8 cellular contexts compared by ENCODE assay signal in the genomic region with DNA sequence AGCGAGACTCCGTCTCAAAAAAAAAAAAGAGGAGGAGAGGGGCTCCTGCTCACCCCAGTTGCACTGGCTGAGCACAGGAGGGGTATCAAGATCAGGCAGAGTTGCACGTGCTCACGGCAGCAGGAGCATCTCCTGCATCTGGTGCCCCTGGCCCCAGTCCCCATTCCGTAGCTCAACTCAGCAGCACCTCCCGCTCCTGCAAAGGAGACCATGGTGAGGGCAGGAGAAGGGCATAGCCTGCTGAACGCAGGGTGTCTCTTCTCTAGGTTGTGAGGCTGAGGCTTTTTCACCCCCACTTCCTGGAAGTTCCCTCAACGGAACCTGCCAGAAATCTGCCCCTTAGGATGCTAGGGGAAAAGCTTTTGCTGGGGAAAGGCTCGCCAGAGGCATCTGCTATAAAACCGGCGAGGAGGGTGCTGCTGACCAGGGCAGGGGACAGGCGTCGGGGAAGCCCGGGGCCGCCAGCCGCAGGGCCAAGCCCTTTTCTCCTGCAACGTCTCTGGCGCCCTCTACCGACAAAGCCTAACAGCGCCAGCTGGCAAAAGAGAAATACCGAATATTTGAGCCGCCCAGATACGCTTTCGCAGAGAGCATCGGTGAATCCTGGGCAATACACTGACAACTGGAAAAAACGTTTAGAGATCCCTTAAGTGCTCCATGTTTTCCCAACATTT. TPM values are rescaled to one million over a fixed set of nuclear protein-coding genes. Genes with fewer than 3 reads are reported as not detected.
DNase-seq lines count a peak whose midpoint lies in the region; ATAC-seq and TF ChIP-seq lines count a peak whose summit lies in the region.

No MANE protein-coding gene starts in this region.

- intact Hi-C loops in activated B cell treated with CpG ODN at 0.5 μM for 24 hours (cut with micrococcal nuclease): loop anchor here (1.0 to 5.0 kb wide), 9 partner anchors 15 to 279 kb away; a partner anchor contains a TSS

- no peaks in the 10 kb centered on the region for H3K36me3 Mint-ChIP-seq in activated B cell treated with CpG ODN at 0.5 μM for 24 hours (ENCODE audit: low read depth)

- CTCF ChIA-PET in activated B cell treated with CpG ODN at 0.5 μM for 24 hours (lab: Charles Lee): interaction anchor here (0.6 to 2.7 kb wide), 18 partner anchors 10 to 279 kb away, joined by 3 to 39 read pairs (median 4); a partner anchor contains a TSS

- WGBS in smooth muscle cell (ENCODE audit: low lambda C conversion rate): 11% methylated on average over 25 of the region's 26 CpGs

- peaks cover 3% of the 10 kb centered on the region for H3F3A ChIP-seq in smooth muscle cell (ENCODE audit: low read depth)

- DNase-seq in NCI-H2196 (lab: John Stamatoyannopoulos, UW; ENCODE audit: unreplicated experiment) (peak; percentile 76), activated B cell treated with CpG ODN at 0.5 μM for 24 hours (peak; percentile 80), cardiac fibroblast (ENCODE audit: low read depth in 2 of 2) (peak; percentile 87 to 89), inferior parietal cortex (ENCODE audit: extremely low spot score) (peak; percentile 93), smooth muscle cell (lab: John Stamatoyannopoulos, UW; ENCODE audit: unreplicated experiment) (peak; percentile 73), NCI-H187 treated with DMSO at 0.1 percent for 48 hours (lab: John Stamatoyannopoulos, UW) (no peak)

- ATAC-seq in HG02763 (IDR thresholded peaks at IDR 0.05; ENCODE audit: unreplicated experiment) (peak; percentile 34), activated B cell treated with CpG ODN at 0.5 μM for 24 hours (ENCODE audit: low read depth) (peak; percentile 61)

- H3K4me3 Mint-ChIP-seq in activated B cell treated with CpG ODN at 0.5 μM for 24 hours: peak overlapping the region; percentile 83

- TF ChIP-seq CTCF in activated B cell treated with CpG ODN at 0.5 μM for 24 hours (IDR thresholded peaks at IDR 0.05) (peak; percentile 91), cardiac fibroblast (IDR thresholded peaks at IDR 0.05; ENCODE audit: low read depth, low read length) (peak; percentile 97), smooth muscle cell (IDR thresholded peaks at IDR 0.05; ENCODE audit: borderline replicate concordance, insufficient read depth, poor library complexity, severe bottlenecking) (peak; percentile 94)

- H3K4me1 ChIP-seq in ES-I3 (ENCODE audit: insufficient read depth, low read length): no peaks in the 10 kb centered on the region
- no peaks in the 10 kb centered on the region for H3K4me1 ChIP-seq in smooth muscle cell (ENCODE audit: low read depth)

- POLR2A ChIA-PET in activated B cell treated with CpG ODN at 0.5 μM for 24 hours (lab: Charles Lee): interaction anchor here (0.5 to 2.2 kb wide), 17 partner anchors 14 to 190 kb away, joined by 3 to 8 read pairs (median 3); a partner anchor contains a TSS

- peak overlapping the region; percentile 32 for H3K27ac ChIP-seq in smooth muscle cell (ENCODE audit: low read depth)

- H3K9ac ChIP-seq in ES-I3 (ENCODE audit: low read depth, low read length): peak overlapping the region; percentile 93; the same call in 1 of the 2 replicates
- peak overlapping the region; percentile 66 for H3K9ac ChIP-seq in smooth muscle cell (ENCODE audit: low read depth)

- no peaks in the 10 kb centered on the region for H3K27me3 ChIP-seq in smooth muscle cell (ENCODE audit: low read depth)

- peak overlapping the region; percentile 89 for H3K27ac Mint-ChIP-seq in activated B cell treated with CpG ODN at 0.5 μM for 24 hours

- H3K79me2 ChIP-seq in smooth muscle cell (ENCODE audit: low read depth): peaks cover 7% of the 10 kb centered on the region

- H3K36me3 ChIP-seq in ES-I3 (ENCODE audit: insufficient read depth, low read length) (no peaks in the 10 kb centered on the region), smooth muscle cell (ENCODE audit: low read depth) (no peaks in the 10 kb centered on the region)

- H3K27me3 Mint-ChIP-seq in activated B cell treated with CpG ODN at 0.5 μM for 24 hours: no peaks in the 10 kb centered on the region

- H4K20me1 ChIP-seq in smooth muscle cell (ENCODE audit: low read depth): peaks cover 9% of the 10 kb centered on the region

- no peaks in the 10 kb centered on the region for H3K9me3 Mint-ChIP-seq in activated B cell treated with CpG ODN at 0.5 μM for 24 hours

- H3K9me3 ChIP-seq in ES-I3 (ENCODE audit: control insufficient read depth, insufficient read depth, low read length): no peaks in the 10 kb centered on the region
- no peaks in the 10 kb centered on the region for H3K9me3 ChIP-seq in smooth muscle cell (replicated peaks; ENCODE audit: low read depth)

- H3K4me2 ChIP-seq in smooth muscle cell: peak overlapping the region; percentile 94

- peaks cover 12% of the 10 kb centered on the region for H3K4me1 Mint-ChIP-seq in activated B cell treated with CpG ODN at 0.5 μM for 24 hours

- H2AFZ ChIP-seq in smooth muscle cell (ENCODE audit: low read depth): peak overlapping the region; percentile 96

- H3K4me3 ChIP-seq in cardiac fibroblast (replicated peaks in 1 of 2; ENCODE audit: low read depth in 2 of 2, low read length in 2 of 2) (peak overlapping the region; percentile 50 to 68), smooth muscle cell (peak overlapping the region; percentile 63)

RNA-seq across cellular contexts. Expression of a gene that starts 1.0 kb away (rescaled TPM):
- total RNA-seq in activated B cell treated with CpG ODN at 0.5 μM for 24 hours (64.0 and 77.3 TPM in 2 replicates), smooth muscle cell (24.6 and 30.7 TPM in 2 replicates)
- 31.6 and 36.3 TPM in 2 replicates for polyA plus RNA-seq in smooth muscle cell

RNA-seq across cellular contexts. Expression of a gene that starts 15.3 kb away (rescaled TPM):
- total RNA-seq in activated B cell treated with CpG ODN at 0.5 μM for 24 hours (3.2 and 5.2 TPM in 2 replicates), smooth muscle cell (2.4 and 3.1 TPM in 2 replicates)
- polyA plus RNA-seq in smooth muscle cell: 7.8 and 10.1 TPM in 2 replicates

RNA-seq across cellular contexts. Expression of a gene that starts 34.7 kb away (rescaled TPM):
- 18.6 and 20.6 TPM in 2 replicates for total RNA-seq in activated B cell treated with CpG ODN at 0.5 μM for 24 hours
- total RNA-seq in smooth muscle cell: 183 and 195 TPM in 2 replicates
- 210 and 249 TPM in 2 replicates for polyA plus RNA-seq in smooth muscle cell
